ENCODE assay signal across 18 cellular contexts in genomic region chr6:17054647-17055046, GRCh38. TPM values are rescaled to one million over a fixed set of nuclear protein-coding genes. Genes with fewer than 3 reads are reported as not detected.
DNase-seq lines count a peak whose midpoint lies in the region; ATAC-seq, FAIRE-seq and TF ChIP-seq lines count a peak whose summit lies in the region.
"Had no signal": no experiment of that assay in that cellular context is flagged by ENCODE, and none has a peak within 500 bp of the region (broad histone marks: within the 10 kb centered on the region; RNA-seq: fewer than 3 reads in every experiment).

No MANE protein-coding gene starts in this region.

- peaks cover 4% of the 10 kb centered on the region for H3K4me1 Mint-ChIP-seq in type B pancreatic cell (ENCODE audit: unreplicated experiment)
- H3K4me1 Mint-ChIP-seq: CD14-positive monocyte had no signal

- 22% methylated on average over 2 of the region's 2 CpGs for WGBS in HepG2 (ENCODE audit: low lambda C conversion rate)
- 74% methylated on average over 2 of the region's 2 CpGs for WGBS in right lobe of liver (ENCODE audit: insufficient coverage, low coverage, low lambda C conversion rate, missing lambda C conversion rate)

- H3K27ac ChIP-seq in HepG2 (ENCODE audit: extremely low read length, insufficient read depth, low read length) (no peak overlapping the region), right lobe of liver (no peak overlapping the region)

- no peak for FAIRE-seq in HepG2 (lab: Jason Lieb, UNC)
- FAIRE-seq: GM19239, H54 had no signal

- H3K4me1 ChIP-seq in HepG2 (ENCODE audit: insufficient read depth, low read length) (no peaks in the 10 kb centered on the region), right lobe of liver (no peaks in the 10 kb centered on the region)

- TF ChIP-seq CTCF in HepG2 (CRISPR knock-in tag; IDR thresholded peaks at IDR 0.05) (no peak), right lobe of liver (IDR thresholded peaks at IDR 0.05) (no peak), epithelial cell of esophagus (IDR thresholded peaks at IDR 0.05; ENCODE audit: insufficient read depth, low read depth, low read length, missing control alignments) (no peak), type B pancreatic cell (conservative IDR thresholded peaks at IDR 0.05) (no peak), GM10248 (IDR thresholded peaks at IDR 0.05; ENCODE audit: control extremely low read depth, extremely low read depth, low read depth, missing control alignments) (no peak)

- no peaks in the 10 kb centered on the region for H3K27me3 Mint-ChIP-seq in type B pancreatic cell

- TF ChIP-seq EP300 in HepG2 (IDR thresholded peaks at IDR 0.05; ENCODE audit: low read depth in 2 of 2, low read length in 2 of 2) (no peak), HepG2 (CRISPR knock-in tag; IDR thresholded peaks at IDR 0.05; ENCODE audit: borderline replicate concordance) (no peak)

- no peaks in the 10 kb centered on the region for H3K79me2 ChIP-seq in HepG2 (ENCODE audit: insufficient read depth, low read length)

- ATAC-seq in HepG2 (no peak), right lobe of liver (no peak)
- no peak for ATAC-seq in stimulated activated naive CD8-positive, alpha-beta T cell treated with anti-CD3 and anti-CD28 coated beads, Interleukin-15, Interleukin-2, amounts not matched to agents 100 U/mL and 50 U/mL, for 24 hours

- CTCF ChIA-PET in HepG2 (lab: Yijun Ruan, JAX; ENCODE audit: low intra/inter-chr PET ratio, low total read pairs): no interaction called here
- CTCF ChIA-PET in GM10248 (lab: Yijun Ruan, JAX): no interaction called here

- H4K20me1 ChIP-seq in HepG2 (ENCODE audit: insufficient read depth, low read length): no peaks in the 10 kb centered on the region

- no peak overlapping the region for H3K9ac ChIP-seq in HepG2 (ENCODE audit: insufficient read depth, low read depth, low read length)

- H3K27me3 ChIP-seq in HepG2 (ENCODE audit: control insufficient read depth in 1 of 2, insufficient read depth in 2 of 2, low read length in 2 of 2): no peaks in the 10 kb centered on the region
- H3K27me3 ChIP-seq in right lobe of liver: no peaks in the 10 kb centered on the region

- no peak for TF ChIP-seq RAD21 in HepG2 (CRISPR knock-in tag; IDR thresholded peaks at IDR 0.05)

- intact Hi-C loops in HepG2 (cut with micrococcal nuclease; ENCODE audit: unreplicated experiment) (no loop called here), right lobe of liver (cut with DNase I) (no loop called here)

- in situ Hi-C loops in HepG2 (cut with HindIII; ENCODE audit: extremely low pct_ligation_motif_present, low pct_unique_long_range_greater_than_20kb): no loop called here

- H3K36me3 Mint-ChIP-seq in type B pancreatic cell: no peaks in the 10 kb centered on the region
- H3K36me3 Mint-ChIP-seq: CD14-positive monocyte had no signal

- H3K9me3 Mint-ChIP-seq in type B pancreatic cell: peaks cover 5% of the 10 kb centered on the region

- H3K4me3 ChIP-seq in HepG2 (replicated peaks in 1 of 3; ENCODE audit: insufficient read depth in 1 of 3, low read depth in 2 of 3, low read length in 3 of 3): no peak overlapping the region
- H3K4me3 ChIP-seq in right lobe of liver: no peak overlapping the region
- no peak overlapping the region for H3K4me3 ChIP-seq in epithelial cell of esophagus (ENCODE audit: low read length)

- BruUV-seq in HepG2 (replicated peaks; lab: Mats Ljungman, UMichigan): no TSS peak

- POLR2A ChIA-PET in HepG2 (lab: Yijun Ruan, JAX) (no interaction called here), GM10248 (lab: Yijun Ruan, JAX) (no interaction called here)

- no peak overlapping the region for H3K4me3 Mint-ChIP-seq in type B pancreatic cell
- H3K4me3 Mint-ChIP-seq: CD14-positive monocyte had no signal

- peak overlapping the region; percentile 32 for H3K27ac Mint-ChIP-seq in type B pancreatic cell
- H3K27ac Mint-ChIP-seq: CD14-positive monocyte had no signal

- TF ChIP-seq POLR2A in HepG2 (IDR thresholded peaks at IDR 0.05; ENCODE audit: insufficient read depth in 1 of 2, low read depth in 2 of 2, low read length in 2 of 2): no peak
- no peak for TF ChIP-seq POLR2A in right lobe of liver (IDR thresholded peaks at IDR 0.05)

- H3K9me3 ChIP-seq in HepG2 (ENCODE audit: low read length) (no peaks in the 10 kb centered on the region), right lobe of liver (no peaks in the 10 kb centered on the region)

- H3K36me3 ChIP-seq in HepG2 (replicated peaks in 1 of 2; ENCODE audit: control insufficient read depth in 1 of 2, insufficient read depth in 2 of 2, low read length in 2 of 2): no peaks in the 10 kb centered on the region
- no peaks in the 10 kb centered on the region for H3K36me3 ChIP-seq in right lobe of liver

- H2AFZ ChIP-seq in HepG2 (ENCODE audit: low read length): no peak overlapping the region

- DNase-seq in HepG2 (ENCODE audit: low spot score): no peak
- no peak for DNase-seq in right lobe of liver
- DNase-seq in M059J (ENCODE audit: low read depth): peak; percentile 51
- DNase-seq in epithelial cell of esophagus (ENCODE audit: low read depth): peak; percentile 97
- no peak for DNase-seq in type B pancreatic cell (ENCODE audit: extremely low spot score, unreplicated experiment)
- no peak for DNase-seq in stimulated activated naive CD8-positive, alpha-beta T cell treated with anti-CD3 and anti-CD28 coated beads, Interleukin-15, Interleukin-2, amounts not matched to agents 100 U/mL and 50 U/mL, for 24 hours
- no peak for DNase-seq in GM10248 (ENCODE audit: extremely low spot score)
- DNase-seq: AML-193; Karpas-422; NCI-H1105 treated with DMSO at 0.1 percent for 48 hours; NCI-H187; NCI-H446; NK-92 treated with Interleukin-12 subunit alpha and Interleukin-12 subunit beta, amount 100 ng/mL, for 24 hours; RPMI8226 had no signal

- H3K4me2 ChIP-seq in HepG2 (ENCODE audit: low read depth, low read length): no peak overlapping the region

TF ChIP-seq in HepG2, 621 proteins besides CTCF, POLR2A, EP300 and RAD21:
- TF ChIP-seq, protein P1, sequence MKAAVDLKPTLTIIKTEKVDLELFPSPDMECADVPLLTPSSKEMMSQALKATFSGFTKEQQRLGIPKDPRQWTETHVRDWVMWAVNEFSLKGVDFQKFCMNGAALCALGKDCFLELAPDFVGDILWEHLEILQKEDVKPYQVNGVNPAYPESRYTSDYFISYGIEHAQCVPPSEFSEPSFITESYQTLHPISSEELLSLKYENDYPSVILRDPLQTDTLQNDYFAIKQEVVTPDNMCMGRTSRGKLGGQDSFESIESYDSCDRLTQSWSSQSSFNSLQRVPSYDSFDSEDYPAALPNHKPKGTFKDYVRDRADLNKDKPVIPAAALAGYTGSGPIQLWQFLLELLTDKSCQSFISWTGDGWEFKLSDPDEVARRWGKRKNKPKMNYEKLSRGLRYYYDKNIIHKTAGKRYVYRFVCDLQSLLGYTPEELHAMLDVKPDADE (CRISPR knock-in tag; IDR thresholded peaks at IDR 0.05): no peak
- TF ChIP-seq RFX5 (IDR thresholded peaks at IDR 0.05; ENCODE audit: low read depth, low read length): 0 out of 2 replicates have a peak, but pooled peaks have one; percentile 20
TF ChIP-seq in HepG2: peak in this region for 1.

RNA-seq across cellular contexts. Expression of gene STMND1, which starts 47.2 kb away (rescaled TPM):
- total RNA-seq in HepG2 (2016; rRNA removed; fragmentation: Illumina TruSeq; extraction: Trizol): not detected in 2 replicates
- total RNA-seq in HepG2 (2016; cell fraction: cytosol; rRNA removed; fragmentation: Illumina TruSeq; extraction: Trizol; ENCODE audit: low read depth): not detected in 2 replicates
- not detected in 2 replicates for total RNA-seq in HepG2 (2016; cell fraction: insoluble cytoplasmic fraction; rRNA removed; fragmentation: Illumina TruSeq; extraction: Trizol)
- total RNA-seq in HepG2 (2016; cell fraction: membrane; rRNA removed; fragmentation: Illumina TruSeq; extraction: Trizol): not detected in 2 replicates
- not detected in 2 replicates for total RNA-seq in HepG2 (2016; cell fraction: nucleus; rRNA removed; fragmentation: Illumina TruSeq; extraction: Trizol)
- not detected in 2 replicates for polyA plus RNA-seq in HepG2 (2011; rRNA removed)
- polyA plus RNA-seq in HepG2 (2011; cell fraction: cytosol; rRNA removed): not detected in 2 replicates
- polyA plus RNA-seq in HepG2 (2011; cell fraction: nucleus; rRNA removed): not detected in 2 replicates
- not detected in 2 replicates for polyA plus RNA-seq in HepG2 (2012)
- not detected in 2 replicates for polyA plus RNA-seq in HepG2 (2016; cell fraction: cytosol; fragmentation: Illumina TruSeq; extraction: Trizol; ENCODE audit: low read depth)
- polyA plus RNA-seq in HepG2 (2016; cell fraction: insoluble cytoplasmic fraction; fragmentation: Illumina TruSeq; extraction: Trizol; ENCODE audit: low read depth): not detected in 2 replicates
- not detected in 2 replicates for polyA plus RNA-seq in HepG2 (2016; cell fraction: membrane; fragmentation: Illumina TruSeq; extraction: Trizol; ENCODE audit: low read depth)
- not detected in 2 replicates for polyA plus RNA-seq in HepG2 (2016; cell fraction: nucleus; fragmentation: Illumina TruSeq; extraction: Trizol; ENCODE audit: insufficient read depth, low read depth)
- not detected in 2 replicates for polyA minus RNA-seq in HepG2 (2011; rRNA and poly(A)+ RNA removed; ENCODE audit: low replicate concordance)
- not detected in 2 replicates for polyA minus RNA-seq in HepG2 (2011; cell fraction: cytosol; rRNA and poly(A)+ RNA removed)
- polyA minus RNA-seq in HepG2 (2011; cell fraction: nucleus; rRNA and poly(A)+ RNA removed): not detected in 2 replicates
- total RNA-seq in right lobe of liver: under 1 TPM in 1 of 6 experiments, not detected in 5; 0.25 TPM
- not detected in 2 replicates for total RNA-seq in M059J (2014; rRNA removed; shearing (Covaris generic))
- total RNA-seq in type B pancreatic cell (ENCODE audit: low replicate concordance): 0.43 and 2.2 TPM in 2 replicates
- total RNA-seq: OCI-LY7 had no signal
- polyA plus RNA-seq: CD14-positive monocyte had no signal

Comparison
In these comparisons a context has a peak if more than half of its experiments do, and no peak if none do; other contexts are left out.
1. DNase-seq: peak in M059J (single experiment) and epithelial cell of esophagus (single experiment); none in HepG2 (single experiment), right lobe of liver (0 of 3), type B pancreatic cell (single experiment), stimulated activated naive CD8-positive, alpha-beta T cell treated with anti-CD3 and anti-CD28 coated beads, Interleukin-15, Interleukin-2, amounts not matched to agents 100 U/mL and 50 U/mL, for 24 hours (single experiment) and GM10248 (single experiment).